1 cellular context compared by ENCODE assay signal in genomic region chr14:68563256-68564131, GRCh38.
A peak's percentile ranks its signal among the peaks of the same experiment; 100 is the strongest.
TF ChIP-seq lines count a peak whose summit lies in the region.

No MANE protein-coding gene starts in this region.

TF ChIP-seq in HepG2, 621 proteins besides CTCF, POLR2A, EP300 and RAD21 (continued from another document and continues in another):
- TF ChIP-seq AFF4 (CRISPR knock-in tag; IDR thresholded peaks at IDR 0.05) (no peak), DRAP1 (CRISPR knock-in tag; IDR thresholded peaks at IDR 0.05) (no peak), ZSCAN21 (CRISPR knock-in tag; IDR thresholded peaks at IDR 0.05; ENCODE audit: borderline replicate concordance) (no peak), ATF7 (IDR thresholded peaks at IDR 0.05) (no peak), ATF7 (CRISPR knock-in tag; IDR thresholded peaks at IDR 0.05) (no peak), ZNF710 (CRISPR knock-in tag; IDR thresholded peaks at IDR 0.05; ENCODE audit: borderline replicate concordance) (peak; percentile 67; the same call in 1 of the 2 replicates), SRSF9 (IDR thresholded peaks at IDR 0.05; ENCODE audit: borderline replicate concordance, insufficient read depth, low read depth, low read length, poor library complexity, severe bottlenecking) (no peak), ZFP62 (CRISPR knock-in tag; IDR thresholded peaks at IDR 0.05) (no peak), PREB (CRISPR knock-in tag; IDR thresholded peaks at IDR 0.05) (no peak), ZNF639 (CRISPR knock-in tag; conservative IDR thresholded peaks at IDR 0.05) (no peak), PATZ1 (CRISPR knock-in tag; IDR thresholded peaks at IDR 0.05) (peak; percentile 76), PCBP1 (IDR thresholded peaks at IDR 0.05; ENCODE audit: borderline replicate concordance, low read depth, low read length) (no peak), ATF2 (CRISPR knock-in tag; IDR thresholded peaks at IDR 0.05) (0 out of 2 replicates have a peak, but pooled peaks have one; percentile 15), MIXL1 (CRISPR knock-in tag; IDR thresholded peaks at IDR 0.05) (no peak), CBX1 (IDR thresholded peaks at IDR 0.05; ENCODE audit: low read depth) (no peak), ZNF747 (CRISPR knock-in tag; IDR thresholded peaks at IDR 0.05; ENCODE audit: borderline replicate concordance) (no peak), CENPX (CRISPR knock-in tag; IDR thresholded peaks at IDR 0.05) (no peak), FOXP1 (IDR thresholded peaks at IDR 0.05) (no peak), FOXP1 (CRISPR knock-in tag; IDR thresholded peaks at IDR 0.05) (peak; percentile 94), ZNF740 (CRISPR knock-in tag; IDR thresholded peaks at IDR 0.05) (no peak), ZFP36L2 (CRISPR knock-in tag; IDR thresholded peaks at IDR 0.05) (no peak), FOXJ3 (CRISPR knock-in tag; IDR thresholded peaks at IDR 0.05; ENCODE audit: borderline replicate concordance) (no peak), CREM (IDR thresholded peaks at IDR 0.05) (peak; percentile 50; the same call in 1 of the 2 replicates), CREM (CRISPR knock-in tag; IDR thresholded peaks at IDR 0.05) (no peak), ZNF609 (CRISPR knock-in tag; IDR thresholded peaks at IDR 0.05; ENCODE audit: borderline replicate concordance) (no peak), ZBTB44 (CRISPR knock-in tag; IDR thresholded peaks at IDR 0.05) (no peak), ZNF75D (CRISPR knock-in tag; IDR thresholded peaks at IDR 0.05; ENCODE audit: borderline replicate concordance) (no peak), ZNF672 (CRISPR knock-in tag; IDR thresholded peaks at IDR 0.05) (no peak), ARID5B (CRISPR knock-in tag; IDR thresholded peaks at IDR 0.05) (peak; percentile 72), MAX (IDR thresholded peaks at IDR 0.05) (peak; percentile 41)
